ENCODE assay signal across 25 cellular contexts in the genomic region with DNA sequence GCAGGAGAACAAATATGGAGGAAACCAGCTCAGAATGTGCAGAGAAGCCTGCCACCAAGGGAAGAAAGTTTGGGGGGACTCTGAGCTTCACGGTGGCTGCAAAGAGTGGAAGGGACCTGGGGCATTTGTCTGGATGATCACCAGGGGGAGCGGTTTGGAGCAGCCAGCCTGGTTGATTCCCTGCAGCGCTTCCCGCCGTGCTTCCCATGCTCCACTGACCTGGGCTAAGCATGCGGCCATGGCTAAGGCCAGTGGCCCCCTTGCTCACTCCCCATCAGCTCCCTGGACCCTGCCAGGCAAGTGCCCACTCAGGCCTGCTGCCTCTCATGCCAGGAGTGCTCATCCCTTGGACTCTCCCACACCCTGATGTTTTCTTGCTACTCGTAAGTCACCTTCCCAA. TPM values are rescaled to one million over a fixed set of nuclear protein-coding genes. Genes with fewer than 3 reads are reported as not detected.
DNase-seq lines count a peak whose midpoint lies in the region; ATAC-seq, FAIRE-seq and TF ChIP-seq lines count a peak whose summit lies in the region.
"Had no signal": no experiment of that assay in that cellular context is flagged by ENCODE, and none has a peak within 500 bp of the region (broad histone marks: within the 10 kb centered on the region; RNA-seq: fewer than 3 reads in every experiment).

No MANE protein-coding gene starts in this region.

- intact Hi-C loops in MCF 10A (cut with micrococcal nuclease) = no loop called here
- intact Hi-C loops in activated naive CD4-positive, alpha-beta T cell treated with anti-CD3 and anti-CD28 coated beads for 36 hours (cut with micrococcal nuclease) = no loop called here

- H3K79me1 ChIP-seq in H1 (ENCODE audit: low read depth, low read length) (no peaks in the 10 kb centered on the region), mesendoderm (ENCODE audit: low read length) (no peaks in the 10 kb centered on the region)

- no peak overlapping the region for H3K4me2 ChIP-seq in H1 (ENCODE audit: insufficient read depth in 1 of 2, low read depth in 2 of 2, low read length in 2 of 2)
- H3K4me2 ChIP-seq in mesendoderm (ENCODE audit: low read length) = no peak overlapping the region
- H3K4me2 ChIP-seq: SK-N-SH had no signal

- peak; percentile 15; the same call in 1 of the 2 replicates for TF ChIP-seq CTCF in BE2C (IDR thresholded peaks at IDR 0.05; ENCODE audit: low read depth, low read length)
- TF ChIP-seq CTCF in HFFc6 (IDR thresholded peaks at IDR 0.05) = peak; percentile 22; the same call in 1 of the 2 replicates
- TF ChIP-seq CTCF in H1 (IDR thresholded peaks at IDR 0.05; ENCODE audit: control extremely low read depth in 1 of 3, insufficient read depth in 1 of 3, low read depth in 1 of 3, low read length in 3 of 3) = peak; percentile 10 to 44 (median 26); a peak in 3 of 4 replicates
- no peak for TF ChIP-seq CTCF in MCF 10A (IDR thresholded peaks at IDR 0.05; ENCODE audit: unreplicated experiment)

- no peak overlapping the region for H2BK20ac ChIP-seq in H1 (ENCODE audit: low read length)

- no peak overlapping the region for H2BK5ac ChIP-seq in H1 (ENCODE audit: low read depth, low read length)
- H2BK5ac ChIP-seq in mesendoderm (ENCODE audit: low read length) = no peak overlapping the region

- CTCF ChIA-PET in H1 (lab: Charles Lee; ENCODE audit: partially characterized antibody) = interaction anchor here (0.8 to 2.4 kb wide), 10 partner anchors 9 to 290 kb away, joined by 3 to 10 read pairs (median 7); no protein-coding TSS in a partner anchor
- CTCF ChIA-PET in MCF 10A (lab: Yijun Ruan, JAX) = interaction anchor here (0.6 to 1.1 kb wide), 3 partner anchors 9 to 164 kb away, joined by 3 read pairs; no protein-coding TSS in a partner anchor
- CTCF ChIA-PET in activated naive CD4-positive, alpha-beta T cell treated with anti-CD3 and anti-CD28 coated beads for 36 hours (lab: Charles Lee) = interaction anchor here (1.1 kb wide), 1 partner anchor 19 kb away, joined by 3 read pairs; no protein-coding TSS in a partner anchor

- H2AFZ ChIP-seq in H1 (ENCODE audit: low read length) = no peak overlapping the region

- H3K36me3 Mint-ChIP-seq in HFFc6 (ENCODE audit: low read depth) (no peaks in the 10 kb centered on the region), MCF 10A (ENCODE audit: insufficient read depth, unreplicated experiment) (no peaks in the 10 kb centered on the region)
- H3K36me3 Mint-ChIP-seq in activated naive CD4-positive, alpha-beta T cell treated with anti-CD3 and anti-CD28 coated beads for 36 hours (ENCODE audit: low read depth) = no peaks in the 10 kb centered on the region
- H3K36me3 Mint-ChIP-seq: IgD-negative memory B cell had no signal

- no peak for TF ChIP-seq POLR2A in H1 (IDR thresholded peaks at IDR 0.05; ENCODE audit: control extremely low read depth in 1 of 2, low read depth in 2 of 2, low read length in 2 of 2)

- H2BK15ac ChIP-seq in H1 (ENCODE audit: low read length) (no peak overlapping the region), mesendoderm (replicated peaks; ENCODE audit: low read depth) (no peak overlapping the region)

- H2BK120ac ChIP-seq in H1 (replicated peaks; ENCODE audit: low read depth, low read length) = no peak overlapping the region
- no peak overlapping the region for H2BK120ac ChIP-seq in mesendoderm (ENCODE audit: low read depth, low read length)

- no peak for TF ChIP-seq EP300 in H1 (IDR thresholded peaks at IDR 0.05; ENCODE audit: borderline replicate concordance in 1 of 2, low read depth in 2 of 2, low read length in 2 of 2)

- H3K27me3 Mint-ChIP-seq in HFFc6 (ENCODE audit: insufficient read depth) (peaks cover 52% of the 10 kb centered on the region), MCF 10A (ENCODE audit: insufficient read depth, unreplicated experiment) (no peaks in the 10 kb centered on the region)
- H3K27me3 Mint-ChIP-seq in activated naive CD4-positive, alpha-beta T cell treated with anti-CD3 and anti-CD28 coated beads for 36 hours (ENCODE audit: low read depth) = no peaks in the 10 kb centered on the region

- no peaks in the 10 kb centered on the region for H3K27me3 ChIP-seq in BE2C
- no peaks in the 10 kb centered on the region for H3K27me3 ChIP-seq in H1 (replicated peaks in 1 of 4; ENCODE audit: control insufficient read depth in 3 of 4, extremely low read depth in 1 of 4, insufficient read depth in 3 of 4, low read length in 3 of 4)
- H3K27me3 ChIP-seq in mesendoderm (ENCODE audit: insufficient read depth, low read length, poor library complexity) = no peaks in the 10 kb centered on the region

- no peak for ATAC-seq in HG03159 (IDR thresholded peaks at IDR 0.05; ENCODE audit: unreplicated experiment)

- H4K8ac ChIP-seq in H1 (ENCODE audit: extremely low read depth, insufficient read depth, low read length) (no peak overlapping the region), mesendoderm (ENCODE audit: low read depth, low read length) (no peak overlapping the region)

- H3K23me2 ChIP-seq in H1 (ENCODE audit: low read depth, low read length) = no peaks in the 10 kb centered on the region; the same call in 1 of the 2 replicates

- no peak overlapping the region for H3K18ac ChIP-seq in H1 (ENCODE audit: extremely low read depth, low read length)
- no peak overlapping the region for H3K18ac ChIP-seq in mesendoderm (ENCODE audit: low read length)

- FAIRE-seq in H1 (lab: Jason Lieb, UNC) = no peak
- FAIRE-seq: G401.6, GM19239, HTR-8/SVneo had no signal

- no peak overlapping the region for H3K4me3 Mint-ChIP-seq in HFFc6
- H3K4me3 Mint-ChIP-seq in MCF 10A (ENCODE audit: unreplicated experiment) = no peak overlapping the region
- no peak overlapping the region for H3K4me3 Mint-ChIP-seq in activated naive CD4-positive, alpha-beta T cell treated with anti-CD3 and anti-CD28 coated beads for 36 hours
- H3K4me3 Mint-ChIP-seq: CD4-positive, alpha-beta T cell; IgD-negative memory B cell had no signal

- H2BK12ac ChIP-seq in H1 (ENCODE audit: low read depth, low read length) = no peak overlapping the region

- no peak overlapping the region for H3K56ac ChIP-seq in H1 (replicated peaks; ENCODE audit: insufficient read length, low read depth, low read length)
- no peak overlapping the region for H3K56ac ChIP-seq in mesendoderm (ENCODE audit: low read length)

- no peaks in the 10 kb centered on the region for H4K20me1 ChIP-seq in H1 (replicated peaks in 1 of 2; ENCODE audit: control insufficient read depth in 1 of 2, insufficient read depth in 2 of 2, low read length in 2 of 2)

- H3K36me3 ChIP-seq in BE2C (peaks cover 43% of the 10 kb centered on the region), H1 (ENCODE audit: control insufficient read depth in 2 of 4, insufficient read depth in 4 of 4, low read length in 3 of 4) (peaks cover 0 to 13% (median 6%) of the 10 kb centered on the region in 4 experiments; a peak in 3 of 8 replicates), mesendoderm (ENCODE audit: control insufficient read depth, insufficient read depth, low read length) (peaks cover 4% of the 10 kb centered on the region)

- no peaks in the 10 kb centered on the region for H3K9me3 ChIP-seq in BE2C
- no peaks in the 10 kb centered on the region for H3K9me3 ChIP-seq in H1 (ENCODE audit: insufficient read depth in 2 of 2, low read depth in 1 of 2, low read length in 1 of 2)
- H3K9me3 ChIP-seq: SK-N-SH had no signal

- no peaks in the 10 kb centered on the region for H3K79me2 ChIP-seq in H1 (ENCODE audit: control insufficient read depth in 1 of 2, insufficient read depth in 2 of 2, low read length in 2 of 2)
- no peaks in the 10 kb centered on the region for H3K79me2 ChIP-seq in mesendoderm (ENCODE audit: control insufficient read depth, insufficient read depth, low read length)

- H3K27ac ChIP-seq in H1 (ENCODE audit: low read depth, low read length) (no peak overlapping the region), mesendoderm (ENCODE audit: low read depth, low read length) (no peak overlapping the region)

- H3K4ac ChIP-seq in H1 (replicated peaks; ENCODE audit: insufficient read length, low read depth, low read length) = no peak overlapping the region
- H3K4ac ChIP-seq in mesendoderm (ENCODE audit: low read depth, low read length) = no peak overlapping the region

- H3K4me3 ChIP-seq in BE2C (ENCODE audit: low read depth, low read length) (no peak overlapping the region), H1 (ENCODE audit: extremely low read depth in 1 of 4, insufficient read depth in 2 of 4, low read depth in 3 of 4, low read length in 4 of 4) (no peak overlapping the region), mesendoderm (ENCODE audit: low read length) (no peak overlapping the region)

- H3K4me1 ChIP-seq in BE2C (no peaks in the 10 kb centered on the region), H1 (replicated peaks in 1 of 4; ENCODE audit: control insufficient read depth in 3 of 4, insufficient read depth in 4 of 4, low read length in 3 of 4) (no peaks in the 10 kb centered on the region), mesendoderm (ENCODE audit: control insufficient read depth, low read depth, low read length) (no peaks in the 10 kb centered on the region)
- H3K4me1 ChIP-seq: Caco-2 had no signal

- no peak overlapping the region for H3K23ac ChIP-seq in H1 (ENCODE audit: insufficient read length)
- no peak overlapping the region for H3K23ac ChIP-seq in mesendoderm (ENCODE audit: low read length)

- TF ChIP-seq RAD21 in H1 (IDR thresholded peaks at IDR 0.05 in 1 of 2, conservative IDR thresholded peaks at IDR 0.05 in 1 of 2; ENCODE audit: low read depth in 2 of 2, low read length in 2 of 2) = peak; percentile 14 to 22; a peak in 1 of 4 replicates

- no peak overlapping the region for H2AK5ac ChIP-seq in H1 (ENCODE audit: low read depth, low read length)
- H2AK5ac ChIP-seq in mesendoderm (ENCODE audit: low read length) = no peak overlapping the region

- H4K5ac ChIP-seq in H1 (ENCODE audit: insufficient read length, low read depth, low read length) = no peak overlapping the region
- H4K5ac ChIP-seq in mesendoderm (ENCODE audit: low read length) = no peak overlapping the region

- no peak overlapping the region for H3K27ac Mint-ChIP-seq in HFFc6
- no peak overlapping the region for H3K27ac Mint-ChIP-seq in MCF 10A (ENCODE audit: low read depth, unreplicated experiment)
- no peak overlapping the region for H3K27ac Mint-ChIP-seq in activated naive CD4-positive, alpha-beta T cell treated with anti-CD3 and anti-CD28 coated beads for 36 hours
- H3K27ac Mint-ChIP-seq: CD4-positive, alpha-beta T cell; IgD-negative memory B cell had no signal

- 0 out of 2 replicates have a peak, but pooled peaks cover 7% of the 10 kb centered on the region for H3K9me3 Mint-ChIP-seq in HFFc6
- H3K9me3 Mint-ChIP-seq in MCF 10A (ENCODE audit: unreplicated experiment) = no peaks in the 10 kb centered on the region
- H3K9me3 Mint-ChIP-seq in activated naive CD4-positive, alpha-beta T cell treated with anti-CD3 and anti-CD28 coated beads for 36 hours = no peaks in the 10 kb centered on the region
- H3K9me3 Mint-ChIP-seq: CD4-positive, alpha-beta T cell had no signal

- H4K91ac ChIP-seq in H1 (replicated peaks; ENCODE audit: insufficient read length, low read length) = no peak overlapping the region

- POLR2A ChIA-PET in H1 (lab: Charles Lee; ENCODE audit: partially characterized antibody) = interaction anchor here (0.8 kb wide), 1 partner anchor 170 kb away, joined by 3 read pairs; no protein-coding TSS in a partner anchor
- POLR2A ChIA-PET in MCF 10A (lab: Yijun Ruan, JAX) = interaction anchor here (1.1 kb wide), 2 partner anchors 14 to 33 kb away, joined by 3 read pairs; no protein-coding TSS in a partner anchor

- H3K9ac ChIP-seq in H1 (replicated peaks in 1 of 4; ENCODE audit: extremely low read depth in 1 of 4, low read depth in 3 of 4, low read length in 3 of 4) (no peak overlapping the region), mesendoderm (ENCODE audit: low read length) (no peak overlapping the region)
- H3K9ac ChIP-seq: SK-N-SH had no signal

- BruUV-seq in MCF 10A (replicated peaks; lab: Mats Ljungman, UMichigan) = no TSS peak

- DNase-seq in BE2C (no peak), HFFc6 (no peak), H1 (ENCODE audit: low read depth in 1 of 2, low spot score in 2 of 2) (no peak), mesendoderm (peak; percentile 13), MCF 10A (ENCODE audit: unreplicated experiment) (no peak), NCI-H187 (lab: John Stamatoyannopoulos, UW) (no peak)
- no peak for DNase-seq in activated naive CD4-positive, alpha-beta T cell treated with anti-CD3 and anti-CD28 coated beads for 36 hours
- DNase-seq: Caco-2; CD4-positive, alpha-beta T cell; NCI-H1105; NCI-H1694; NCI-H510A treated with DMSO at 0.1 percent for 48 hours; NCI-H774; OCI-M1; SHP77; SK-N-SH had no signal

- H3K4me1 Mint-ChIP-seq in HFFc6 (ENCODE audit: low read depth) = no peaks in the 10 kb centered on the region
- no peaks in the 10 kb centered on the region for H3K4me1 Mint-ChIP-seq in MCF 10A (ENCODE audit: insufficient read depth, unreplicated experiment)
- no peaks in the 10 kb centered on the region for H3K4me1 Mint-ChIP-seq in activated naive CD4-positive, alpha-beta T cell treated with anti-CD3 and anti-CD28 coated beads for 36 hours (ENCODE audit: low read depth)

- 77% methylated on average over 7 of the region's 7 CpGs; no CpG with 5 or more reads in 1 of the 2 experiments for WGBS in H1 (ENCODE audit: extremely low coverage in 1 of 2, insufficient coverage in 1 of 2, insufficient read length in 1 of 2, insufficient replicate concordance in 2 of 2, low coverage in 1 of 2, low lambda C conversion rate in 2 of 2, missing lambda C conversion rate in 1 of 2), 2 experiments
- WGBS in mesendoderm (ENCODE audit: extremely low coverage, insufficient coverage, low lambda C conversion rate) = no CpG with 5 or more reads among the region's 7 CpGs

- H3K14ac ChIP-seq in H1 (ENCODE audit: insufficient read length) = no peak overlapping the region

RNA-seq across cellular contexts. Expression of gene NTSR2, which starts 27.0 kb away (rescaled TPM):
- not detected for polyA plus RNA-seq in BE2C (2012; ENCODE audit: insufficient read depth, insufficient read length, low read depth)
- total RNA-seq in HFFc6 (2021; fragmentation: NEBNext Ultra II Directional; extraction: Animal tissue kit (Norgen Biotek cat#: 25700)) = not detected
- total RNA-seq in H1 (2021; fragmentation: NEBNext Ultra II Directional; extraction: Animal tissue kit (Norgen Biotek cat#: 25700)) = not detected in 2 replicates
- 0.05 and 0.09 TPM in 2 replicates for polyA plus RNA-seq in H1 (2011; rRNA removed)
- polyA plus RNA-seq in H1 (2011; cell fraction: cytosol; rRNA removed) = not detected
- 0.07 TPM for polyA plus RNA-seq in H1 (2011; cell fraction: nucleus; rRNA removed)
- polyA plus RNA-seq in H1 (2012, experiment 1 of 2) = 0.10 TPM in 1 of 4 replicates, not detected in the others
- not detected for polyA plus RNA-seq in H1 (2012, experiment 2 of 2)
- polyA plus RNA-seq in H1 (2013, experiment 1 of 2) = 0.14 TPM
- polyA plus RNA-seq in H1 (2013, experiment 2 of 2) = 0.13 TPM
- polyA minus RNA-seq in H1 (2011; rRNA and poly(A)+ RNA removed) = not detected in 2 replicates
- not detected for polyA minus RNA-seq in H1 (2011; cell fraction: cytosol; rRNA and poly(A)+ RNA removed)
- not detected for polyA minus RNA-seq in H1 (2011; cell fraction: nucleus; rRNA and poly(A)+ RNA removed)
- 0.04 TPM for polyA plus RNA-seq in mesendoderm (2013, experiment 1 of 2)
- polyA plus RNA-seq in mesendoderm (2013, experiment 2 of 2) = 0.06 TPM
- not detected in 2 replicates for total RNA-seq in MCF 10A (2022)
- total RNA-seq in activated naive CD4-positive, alpha-beta T cell treated with anti-CD3 and anti-CD28 coated beads for 36 hours = not detected
- total RNA-seq: A172; Caco-2; CD4-positive, alpha-beta T cell; H4; LHCN-M2 had no signal
- polyA plus RNA-seq: BJ, IgD-negative memory B cell, SK-N-SH had no signal
